25 cellular contexts compared by ENCODE assay signal in genomic region chr18:63707816-63708215, GRCh38. TPM values are rescaled to one million over a fixed set of nuclear protein-coding genes. Genes with fewer than 3 reads are reported as not detected.
"Had no signal": no experiment of that assay in that cellular context is flagged by ENCODE, and none has a peak within 500 bp of the region (broad histone marks: within the 10 kb centered on the region; RNA-seq: fewer than 3 reads in every experiment).

No MANE protein-coding gene starts in this region.

- H2AFZ ChIP-seq: PC-9 had no signal

- FAIRE-seq: HTR-8/SVneo had no signal

- DNase-seq: KBM-7, MG63, NCI-H1092, NCI-H1105 treated with DMSO at 0.1 percent for 48 hours, NCI-H1417 treated with DMSO at 0.1 percent for 48 hours, NCI-H146, NCI-H1694 treated with DMSO at 0.1 percent for 48 hours, NCI-H1930, NCI-H2081, NCI-H2107, NCI-H2227 treated with DMSO at 0.1 percent for 48 hours, NCI-H524, NCI-H526 treated with DMSO at 0.1 percent for 48 hours, NCI-H748 treated with DMSO at 0.1 percent for 48 hours, OCI-M1, PC-9, Peyer's patch, SHP77 treated with DMSO at 0.1 percent for 48 hours, SJCRH30, T-helper 1 cell had no signal

- H3K4me2 ChIP-seq: PC-9 had no signal

- H3K27me3 ChIP-seq: MG63, Peyer's patch, SJCRH30 had no signal

- H3K27ac ChIP-seq: HL-60, PC-9, Peyer's patch, SJCRH30 had no signal

- ATAC-seq: Right ventricle myocardium inferior had no signal

- H3K36me3 ChIP-seq: MG63, Peyer's patch, SJCRH30 had no signal

- H3K4me3 ChIP-seq: MG63, PC-9, Peyer's patch, SJCRH30 had no signal

- H3K4me1 ChIP-seq: Peyer's patch, SJCRH30 had no signal

- H3K9me3 ChIP-seq: MG63, Peyer's patch, SJCRH30 had no signal

RNA-seq across cellular contexts. Expression of gene SERPINB11, which starts 5.1 kb away (rescaled TPM):
- total RNA-seq: LHCN-M2, PC-9, Peyer's patch, Right ventricle myocardium inferior, RPMI7951, SJCRH30 had no signal

RNA-seq across cellular contexts. Expression of gene SERPINB3, which starts 46.1 kb away (rescaled TPM):
- total RNA-seq: LHCN-M2, PC-9, Peyer's patch, Right ventricle myocardium inferior, RPMI7951, SJCRH30 had no signal
